In the genomic region with DNA sequence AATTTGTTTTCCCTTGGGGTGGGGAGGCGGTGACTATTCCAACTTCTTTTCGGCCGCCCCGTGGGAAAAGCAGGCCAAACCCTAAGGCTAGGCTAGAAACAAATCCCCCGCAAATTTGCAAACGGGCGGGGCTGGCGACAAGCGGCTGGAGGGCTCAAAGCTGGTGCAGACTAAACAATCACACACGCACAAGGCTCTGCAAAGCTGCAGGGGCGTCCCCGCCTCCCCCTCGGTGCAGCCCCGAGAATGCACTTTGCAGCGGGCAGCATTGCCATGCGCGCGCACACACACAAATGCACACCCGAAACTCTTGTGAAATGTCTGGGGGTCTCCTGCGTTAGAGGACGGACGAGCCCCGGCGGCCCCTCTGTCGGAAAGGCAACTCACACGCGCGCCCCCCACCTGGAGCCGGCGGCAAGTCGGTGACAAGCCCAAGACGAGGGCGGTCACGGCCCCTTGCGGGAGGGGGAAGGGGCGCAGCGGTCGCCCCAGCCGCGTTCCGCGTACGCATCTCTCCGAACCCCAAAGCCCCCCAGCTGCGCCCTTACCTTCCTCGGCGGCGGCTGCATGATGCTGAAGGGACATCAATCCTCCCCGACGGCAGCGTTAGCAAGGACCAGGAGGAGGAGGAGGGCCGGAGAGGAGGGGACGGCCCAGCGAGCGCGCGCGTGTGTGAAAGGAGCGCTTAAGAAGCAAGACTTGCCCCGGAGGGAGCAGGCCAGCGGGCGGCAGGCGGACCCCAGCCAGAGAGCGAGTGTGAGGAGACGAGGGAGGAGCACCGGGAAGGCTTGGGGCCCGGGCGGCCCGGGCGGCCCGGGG, we compare ENCODE assay signal across 8 cellular contexts. TPM values are rescaled to one million over a fixed set of nuclear protein-coding genes. Genes with fewer than 3 reads are reported as not detected.
DNase-seq lines count a peak whose midpoint lies in the region; ATAC-seq and TF ChIP-seq lines count a peak whose summit lies in the region.

No MANE protein-coding gene starts in this region.

- no peak for TF ChIP-seq CTCF in heart right ventricle (IDR thresholded peaks at IDR 0.05)

- no peaks in the 10 kb centered on the region for H3K27me3 ChIP-seq in CD4-positive, CD25-positive, alpha-beta regulatory T cell (ENCODE audit: control insufficient read depth, insufficient read depth, low read length)
- H3K27me3 ChIP-seq in SJCRH30 (no peaks in the 10 kb centered on the region), adipocyte (replicated peaks; ENCODE audit: control insufficient read depth, insufficient read depth, low read length) (no peaks in the 10 kb centered on the region), heart right ventricle (no peaks in the 10 kb centered on the region), aorta (ENCODE audit: control insufficient read depth in 1 of 2, insufficient read depth in 2 of 2, low read length in 1 of 2) (no peaks in the 10 kb centered on the region)

- peak in 1 of 2 donors; percentile 23 for ATAC-seq in CD4-positive, CD25-positive, alpha-beta regulatory T cell (ENCODE audit: low read depth in 2 of 2)
- ATAC-seq in heart right ventricle = peak; percentile 31 to 59 (median 49)
- ATAC-seq in aorta (ENCODE audit: low FRiP score) = peak; percentile 71

- peaks cover 28 to 58% (median 47%) of the 10 kb centered on the region in 4 donors for H3K4me1 Mint-ChIP-seq in CD4-positive, CD25-positive, alpha-beta regulatory T cell

- peak overlapping the region; percentile 88 for H3K9ac ChIP-seq in adipocyte (ENCODE audit: low read length)

- H3K9me3 Mint-ChIP-seq in CD4-positive, CD25-positive, alpha-beta regulatory T cell = peaks cover 0 to 4% (median 0%) of the 10 kb centered on the region in 7 donors

- peak overlapping the region; percentile 89 to 96 (median 94) for H3K27ac Mint-ChIP-seq in CD4-positive, CD25-positive, alpha-beta regulatory T cell

- H3K4me3 ChIP-seq in CD4-positive, CD25-positive, alpha-beta regulatory T cell (ENCODE audit: low read depth, low read length) = peak overlapping the region; percentile 92
- H3K4me3 ChIP-seq in SJCRH30 (peak overlapping the region; percentile 91), adipocyte (ENCODE audit: low read length) (peak overlapping the region; percentile 93), heart right ventricle (peak overlapping the region; percentile 91 to 98 (median 94)), aorta (ENCODE audit: low read length in 2 of 2) (peak overlapping the region; percentile 85)

- H3K36me3 ChIP-seq in CD4-positive, CD25-positive, alpha-beta regulatory T cell (ENCODE audit: control insufficient read depth, insufficient read depth, low read length) = peaks cover 4% of the 10 kb centered on the region
- H3K36me3 ChIP-seq in SJCRH30 = no peaks in the 10 kb centered on the region
- peaks cover 11% of the 10 kb centered on the region for H3K36me3 ChIP-seq in adipocyte (ENCODE audit: control insufficient read depth, insufficient read depth, low read length, severe bottlenecking)
- peaks cover 0 to 28% (median 0%) of the 10 kb centered on the region in 9 donors for H3K36me3 ChIP-seq in heart right ventricle
- H3K36me3 ChIP-seq in aorta (ENCODE audit: control insufficient read depth in 1 of 2, insufficient read depth in 2 of 2, low read length in 1 of 2) = no peaks in the 10 kb centered on the region

- H3K4me3 Mint-ChIP-seq in CD4-positive, CD25-positive, alpha-beta regulatory T cell = peak overlapping the region; percentile 93 to 98 (median 96)

- peaks cover 8% of the 10 kb centered on the region for H3K27me3 Mint-ChIP-seq in CD4-positive, CD25-positive, alpha-beta regulatory T cell

- peak; percentile 46 to 70 (median 66) for DNase-seq in CD4-positive, CD25-positive, alpha-beta regulatory T cell
- DNase-seq in GM19238 (ENCODE audit: insufficient read length, low spot score) (peak; percentile 41), HK-2 (ENCODE audit: unreplicated experiment) (peak; percentile 70), SJCRH30 (peak; percentile 76 to 80), adipocyte (ENCODE audit: low read depth) (peak; percentile 81), heart right ventricle (peak; percentile 80 to 86), posterior vena cava (ENCODE audit: low spot score) (peak; percentile 93), aorta (peak; percentile 89 to 91)

- intact Hi-C loops in heart right ventricle (cut with DNase I) (loop anchor here in 8 of 10 donors (1.0 to 10.0 kb wide), 12 partner anchors 33 to 310 kb away; no protein-coding TSS in a partner anchor), posterior vena cava (cut with DNase I) (loop anchor here in 1 of 2 donors (10.0 kb wide), 1 partner anchor 317 kb away; no protein-coding TSS in a partner anchor), aorta (cut with DNase I) (loop anchor here (1.0 to 5.0 kb wide), 4 partner anchors 31 to 307 kb away; no protein-coding TSS in a partner anchor)

- H3K27ac ChIP-seq in CD4-positive, CD25-positive, alpha-beta regulatory T cell (ENCODE audit: insufficient read depth, low read length, poor library complexity, severe bottlenecking) = peak overlapping the region; percentile 96
- H3K27ac ChIP-seq in SJCRH30 (peak overlapping the region; percentile 71; the same call in 1 of the 2 replicates), heart right ventricle (peak overlapping the region; percentile 96 to 99 (median 98)), aorta (ENCODE audit: low read depth in 1 of 2, low read length in 2 of 2) (peak overlapping the region; percentile 12 to 42)

- no peaks in the 10 kb centered on the region for H3K36me3 Mint-ChIP-seq in CD4-positive, CD25-positive, alpha-beta regulatory T cell

- 0% methylated on average over 60 to 71 of the region's 71 CpGs for WGBS in heart right ventricle, 2 donors
- WGBS in aorta, 2 donors = 0 to 1% methylated on average over 67 to 71 of the region's 71 CpGs

- no peaks in the 10 kb centered on the region for H3K9me3 ChIP-seq in CD4-positive, CD25-positive, alpha-beta regulatory T cell (ENCODE audit: control insufficient read depth in 2 of 2, low read length in 2 of 2)
- H3K9me3 ChIP-seq in SJCRH30 (replicated peaks) = no peaks in the 10 kb centered on the region
- no peaks in the 10 kb centered on the region for H3K9me3 ChIP-seq in adipocyte (ENCODE audit: control insufficient read depth, low read length)
- H3K9me3 ChIP-seq in heart right ventricle = no peaks in the 10 kb centered on the region
- H3K9me3 ChIP-seq in aorta (ENCODE audit: control insufficient read depth, low read length) = no peaks in the 10 kb centered on the region

- H3K4me1 ChIP-seq in CD4-positive, CD25-positive, alpha-beta regulatory T cell (ENCODE audit: control insufficient read depth, insufficient read depth, low read length, poor library complexity, severe bottlenecking) = peaks cover 50% of the 10 kb centered on the region
- H3K4me1 ChIP-seq in SJCRH30 (peaks cover 16% of the 10 kb centered on the region), adipocyte (ENCODE audit: control insufficient read depth, insufficient read depth, low read length) (peaks cover 21% of the 10 kb centered on the region), heart right ventricle (peaks cover 0 to 77% (median 53%) of the 10 kb centered on the region in 9 donors), aorta (ENCODE audit: control insufficient read depth in 1 of 2, insufficient read depth in 2 of 2, low read length in 2 of 2) (peaks cover 0 to 3% of the 10 kb centered on the region in 2 donors)

RNA-seq across cellular contexts. Expression of gene FCHSD2, which starts 0.6 kb away (rescaled TPM):
- total RNA-seq in CD4-positive, CD25-positive, alpha-beta regulatory T cell = 56.6 TPM
- polyA plus RNA-seq in CD4-positive, CD25-positive, alpha-beta regulatory T cell = 10 to 100 TPM; 13.5 to 22.8 (median 19.5) TPM
- 8.9 and 9.8 TPM in 2 replicates for total RNA-seq in SJCRH30 (2014; rRNA removed; shearing (Covaris generic))
- total RNA-seq in heart right ventricle (10 to 100 TPM; 28.1 to 48.4 (median 39.0) TPM), posterior vena cava (10 to 100 TPM; 55.6 to 62.1 TPM), aorta (100 to 1,000 TPM in 1 of 2 donors, 10 to 100 TPM in 1; 84.4 to 107 TPM)
- polyA plus RNA-seq in heart right ventricle (10 to 100 TPM; 16.1 to 17.1 TPM), aorta (10 to 100 TPM; 34.4 to 39.9 TPM)

Comparison
In these comparisons a context has a peak if more than half of its experiments do, and no peak if none do; other contexts are left out.
1. DNase-seq: peak in every context shown above with its lines; median percentile 93 in posterior vena cava; 90 in aorta; 83 in heart right ventricle; 81 in adipocyte; 78 in SJCRH30; 70 in HK-2; 66 in CD4-positive, CD25-positive, alpha-beta regulatory T cell; 41 in GM19238.
2. H3K27ac ChIP-seq: peak in every context shown above with its lines; median percentile 98 in heart right ventricle; 96 in CD4-positive, CD25-positive, alpha-beta regulatory T cell; 71 in SJCRH30; 27 in aorta.